6 cellular contexts compared by ENCODE assay signal in the genomic region with DNA sequence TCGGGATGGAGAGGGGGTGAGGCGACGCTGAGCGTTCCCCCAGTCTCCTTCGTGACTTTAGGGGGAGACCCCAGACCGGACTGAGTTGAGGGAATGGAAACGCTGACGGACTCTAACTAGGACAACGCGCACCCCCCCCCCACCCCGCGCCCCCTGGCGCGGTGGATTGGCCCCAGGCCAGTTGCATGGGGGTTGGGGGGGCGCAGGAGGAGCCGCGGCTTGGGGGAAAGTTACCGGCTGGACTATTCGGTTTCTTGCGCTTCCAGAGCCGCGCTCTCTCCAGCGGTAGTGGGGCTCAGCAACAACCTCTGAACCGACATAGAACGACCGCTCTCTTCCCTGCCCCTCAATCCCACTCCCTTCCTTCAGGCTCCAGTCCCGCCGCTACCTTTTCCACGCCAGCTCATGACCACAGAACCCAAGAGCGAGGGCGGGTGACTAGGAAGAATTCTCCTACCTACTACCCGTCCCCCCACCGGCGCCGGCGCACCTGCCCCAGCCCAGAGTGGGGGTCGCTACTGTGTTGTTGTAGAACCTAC. TPM values are rescaled to one million over a fixed set of nuclear protein-coding genes. Genes with fewer than 3 reads are reported as not detected.
DNase-seq lines count a peak whose midpoint lies in the region; ATAC-seq, FAIRE-seq and TF ChIP-seq lines count a peak whose summit lies in the region.

No MANE protein-coding gene starts in this region.

- in situ Hi-C loops in Caki2 (cut with HindIII; ENCODE audit: low pct_unique_long_range_greater_than_20kb, low sequenced_read_pairs), result no loop called here

- H3K27ac ChIP-seq in small intestine (ENCODE audit: low read depth in 1 of 2, low read length in 1 of 2), result peak overlapping the region; percentile 96 to 99

- no peak for FAIRE-seq in small intestine (lab: Jason Lieb, UNC)

- H3K4me1 ChIP-seq in small intestine (ENCODE audit: control insufficient read depth in 2 of 2, insufficient read depth in 1 of 2, low read depth in 1 of 2, low read length in 1 of 2), result peaks cover 8 to 21% of the 10 kb centered on the region in 2 donors

- DNase-seq in Caki2 (ENCODE audit: low read depth), result peak; percentile 27
- peak; percentile 76 for DNase-seq in NCI-H82 (lab: John Stamatoyannopoulos, UW)
- no peak for DNase-seq in epithelial cell of proximal tubule (ENCODE audit: low read depth)
- DNase-seq in small intestine, result no peak
- DNase-seq in dedifferentiated amniotic fluid mesenchymal stem cell (ENCODE audit: extremely low spot score), result no peak

- no peaks in the 10 kb centered on the region for H3K9me3 ChIP-seq in small intestine (ENCODE audit: control insufficient read depth, low read depth)

- H3K27me3 ChIP-seq in small intestine (ENCODE audit: control insufficient read depth in 2 of 2, insufficient read depth in 2 of 2, low read length in 2 of 2), result no peaks in the 10 kb centered on the region

- peak overlapping the region; percentile 85 for H3K4me3 ChIP-seq in epithelial cell of proximal tubule (ENCODE audit: low read depth, low read length)
- H3K4me3 ChIP-seq in small intestine (ENCODE audit: low read depth in 1 of 2, low read length in 2 of 2), result peak overlapping the region; percentile 70 to 77

- no peak for TF ChIP-seq CTCF in epithelial cell of proximal tubule (conservative IDR thresholded peaks at IDR 0.05; ENCODE audit: low read depth, low read length)

- H3K36me3 ChIP-seq in small intestine (ENCODE audit: control insufficient read depth in 2 of 2, insufficient read depth in 2 of 2, low read length in 2 of 2), result no peaks in the 10 kb centered on the region

- WGBS in small intestine, 3 donors, result 0 to 1% (median 0%) methylated on average over 33 to 37 of the region's 37 CpGs

- no peak for ATAC-seq in HG02970 (IDR thresholded peaks at IDR 0.05; ENCODE audit: low FRiP score, unreplicated experiment)

RNA-seq across cellular contexts. Expression of a gene that starts 0.7 kb away (rescaled TPM):
- 12.2 and 22.8 TPM in 2 replicates for total RNA-seq in Caki2 (2014; rRNA removed; shearing (Covaris generic); ENCODE audit: low replicate concordance)
- total RNA-seq in epithelial cell of proximal tubule, result 20.4 and 20.7 TPM in 2 replicates
- 100 to 1,000 TPM in 2 of 3 donors, 10 to 100 TPM in 1; 93.2 to 222 (median 136) TPM for polyA plus RNA-seq in small intestine

RNA-seq across cellular contexts. Expression of a gene that starts 9.9 kb away (rescaled TPM):
- total RNA-seq in Caki2 (2014; rRNA removed; shearing (Covaris generic); ENCODE audit: low replicate concordance), result not detected in 2 replicates
- not detected in 2 replicates for total RNA-seq in epithelial cell of proximal tubule
- not detected for polyA plus RNA-seq in small intestine

RNA-seq across cellular contexts. Expression of a gene that starts 20.2 kb away (rescaled TPM):
- total RNA-seq in Caki2 (2014; rRNA removed; shearing (Covaris generic); ENCODE audit: low replicate concordance), result 33.4 and 41.9 TPM in 2 replicates
- 41.9 and 67.5 TPM in 2 replicates for total RNA-seq in epithelial cell of proximal tubule
- polyA plus RNA-seq in small intestine, result 10 to 100 TPM; 33.1 to 51.4 (median 35.7) TPM

RNA-seq across cellular contexts. Expression of a gene that starts 28.8 kb away (rescaled TPM):
- total RNA-seq in Caki2 (2014; rRNA removed; shearing (Covaris generic); ENCODE audit: low replicate concordance), result 166 and 305 TPM in 2 replicates
- total RNA-seq in epithelial cell of proximal tubule, result 289 and 358 TPM in 2 replicates
- 100 to 1,000 TPM in 1 of 3 donors, 10 to 100 TPM in 2; 63.7 to 117 (median 81.3) TPM for polyA plus RNA-seq in small intestine

RNA-seq across cellular contexts. Expression of a gene that starts 30.3 kb away (rescaled TPM):
- not detected in 2 replicates for total RNA-seq in Caki2 (2014; rRNA removed; shearing (Covaris generic); ENCODE audit: low replicate concordance)
- 0.12 TPM in 1 of 2 replicates, not detected in the other for total RNA-seq in epithelial cell of proximal tubule
- polyA plus RNA-seq in small intestine, result 10 to 100 TPM in 2 of 3 donors, 1 to 10 TPM in 1; 1.9 to 27.1 (median 18.6) TPM

Comparison
In these comparisons a context has a peak if more than half of its experiments do, and no peak if none do; other contexts are left out.
1. DNase-seq: peak in Caki2 (single experiment) and NCI-H82 (single experiment); none in epithelial cell of proximal tubule (single experiment), small intestine (single experiment) and dedifferentiated amniotic fluid mesenchymal stem cell (single experiment).